In the genomic region with DNA sequence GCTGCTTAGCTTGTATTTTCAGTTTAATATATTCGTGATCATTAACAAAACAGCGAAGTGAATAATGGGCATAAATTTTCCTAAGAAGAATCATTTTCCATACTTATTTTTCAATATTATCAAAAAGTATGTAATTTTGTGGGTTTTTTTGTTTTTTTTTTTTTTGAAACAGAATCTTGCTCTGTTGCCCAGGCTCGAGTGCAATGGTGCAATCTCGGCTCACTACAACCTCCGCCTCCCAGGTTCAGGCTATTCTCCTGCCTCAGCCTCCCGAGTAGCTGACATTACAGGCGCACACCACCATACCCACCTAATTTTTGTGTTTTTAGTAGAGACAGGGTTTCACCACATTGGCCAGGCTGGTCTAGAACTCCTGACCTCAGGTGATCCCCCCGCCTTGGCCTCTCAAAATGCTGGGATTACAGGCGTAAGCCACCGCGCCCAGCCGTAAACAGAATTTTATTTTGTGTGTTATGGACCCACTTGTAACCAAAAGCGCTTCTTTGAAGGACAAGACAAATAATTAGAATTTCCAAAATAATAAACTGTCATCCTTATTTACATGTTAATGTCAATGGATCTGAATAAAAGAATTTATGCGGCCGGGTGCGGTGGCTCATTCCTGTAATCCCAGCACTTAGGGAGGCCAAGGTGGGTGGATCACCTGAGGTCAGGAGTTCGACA, we compare ENCODE assay signal across 8 cellular contexts.
DNase-seq lines count a peak whose midpoint lies in the region; ATAC-seq, FAIRE-seq and TF ChIP-seq lines count a peak whose summit lies in the region.
"Not testable (repeated sequence)": the region's sequence is repeated elsewhere in the genome, so short reads cannot be mapped to it uniquely, and the experiment has no call there.

No MANE protein-coding gene starts in this region.

- H3K27ac ChIP-seq in A549; CD8-positive, alpha-beta T cell (ENCODE audit: low read depth, low read length); K562 (ENCODE audit: extremely low read depth, low read depth, low read length): not testable (repeated sequence)
- H3K27ac ChIP-seq in SK-N-MC (peak overlapping the region; percentile 100; the same call in 1 of the 2 replicates), left ventricle myocardium inferior (replicated peaks) (peak overlapping the region; percentile 70), mucosa of rectum (ENCODE audit: low read depth in 2 of 2, low read length in 2 of 2) (peak overlapping the region; percentile 4 to 36), psoas muscle (peak overlapping the region; percentile 64)

- H3K9ac ChIP-seq in SK-N-MC (ENCODE audit: insufficient read length); K562 (ENCODE audit: insufficient read depth in 1 of 2, low read depth in 2 of 2, low read length in 2 of 2); mucosa of rectum (ENCODE audit: low read depth in 1 of 2, low read length in 2 of 2): not testable (repeated sequence)

- H3K9me3 Mint-ChIP-seq in CD8-positive, alpha-beta T cell; activated T-cell treated with anti-CD3 and anti-CD28 coated beads, Interleukin-2, amount 50 U/mL, for 24 hours: not testable (repeated sequence)

- BruUV-seq in K562 (replicated peaks; lab: Mats Ljungman, UMichigan) = not testable (repeated sequence)

- not testable (repeated sequence) for DNase-seq in A549 (ENCODE audit: low read depth in 1 of 2, low spot score in 1 of 2); CD8-positive, alpha-beta T cell; SK-N-MC (ENCODE audit: low read depth, low spot score); activated T-cell treated with anti-CD3 and anti-CD28 coated beads, Interleukin-2, amount 50 U/mL, for 24 hours; K562 (ENCODE audit: extremely low read depth in 1 of 4, low spot score in 3 of 4); left ventricle myocardium inferior; psoas muscle

- not testable (repeated sequence) for H3K4me3 Mint-ChIP-seq in CD8-positive, alpha-beta T cell; activated T-cell treated with anti-CD3 and anti-CD28 coated beads, Interleukin-2, amount 50 U/mL, for 24 hours

- H3K27ac Mint-ChIP-seq in CD8-positive, alpha-beta T cell = peak overlapping the region; percentile 27
- H3K27ac Mint-ChIP-seq in activated T-cell treated with anti-CD3 and anti-CD28 coated beads, Interleukin-2, amount 50 U/mL, for 24 hours = peak overlapping the region; percentile 92

- not testable (repeated sequence) for TF ChIP-seq RAD21 in A549 (conservative IDR thresholded peaks at IDR 0.05 in 1 of 2, IDR thresholded peaks at IDR 0.05 in 1 of 2); K562 (CRISPR knock-in tag; conservative IDR thresholded peaks at IDR 0.05 in 1 of 2, IDR thresholded peaks at IDR 0.05 in 1 of 2)

- peaks cover 67% of the 10 kb centered on the region for H3K4me1 Mint-ChIP-seq in CD8-positive, alpha-beta T cell (ENCODE audit: low read depth)
- peaks cover 73% of the 10 kb centered on the region for H3K4me1 Mint-ChIP-seq in activated T-cell treated with anti-CD3 and anti-CD28 coated beads, Interleukin-2, amount 50 U/mL, for 24 hours (ENCODE audit: low read depth)

- H2AFZ ChIP-seq in K562 (ENCODE audit: low read depth, low read length) = not testable (repeated sequence)

- POLR2A ChIA-PET in A549 (lab: Yijun Ruan, JAX) = interaction anchor here (1.2 kb wide), 1 partner anchor 144 kb away, joined by 6 read pairs; no protein-coding TSS in a partner anchor
- POLR2A ChIA-PET in CD8-positive, alpha-beta T cell (lab: Charles Lee) = interaction anchor here (0.6 to 0.7 kb wide), 2 partner anchors 15 to 61 kb away, joined by 3 to 6 read pairs; no protein-coding TSS in a partner anchor
- POLR2A ChIA-PET in K562 (lab: Yijun Ruan, JAX) = interaction anchor here (0.6 to 1.7 kb wide), 8 partner anchors 8 to 136 kb away, joined by 3 to 6 read pairs (median 3); no protein-coding TSS in a partner anchor

- H3K4me1 ChIP-seq in A549 (peaks cover 38% of the 10 kb centered on the region), left ventricle myocardium inferior (peaks cover 57% of the 10 kb centered on the region), mucosa of rectum (ENCODE audit: control insufficient read depth in 2 of 2, insufficient read depth in 2 of 2, low read length in 2 of 2) (peaks cover 16 to 17% of the 10 kb centered on the region in 2 donors), psoas muscle (peaks cover 43% of the 10 kb centered on the region)
- H3K4me1 ChIP-seq in CD8-positive, alpha-beta T cell (ENCODE audit: insufficient read depth, low read length) = peaks cover 44% of the 10 kb centered on the region
- H3K4me1 ChIP-seq in K562 (replicated peaks in 1 of 2; ENCODE audit: control insufficient read depth in 2 of 2, insufficient read depth in 2 of 2, low read length in 2 of 2) = not testable (repeated sequence)

- H3K36me3 Mint-ChIP-seq in CD8-positive, alpha-beta T cell = peaks cover 42% of the 10 kb centered on the region
- H3K36me3 Mint-ChIP-seq in activated T-cell treated with anti-CD3 and anti-CD28 coated beads, Interleukin-2, amount 50 U/mL, for 24 hours (ENCODE audit: low read depth) = peaks cover 42% of the 10 kb centered on the region

- TF ChIP-seq EP300 in A549 (IDR thresholded peaks at IDR 0.05); K562 (IDR thresholded peaks at IDR 0.05; ENCODE audit: low read length): not testable (repeated sequence)

- peak overlapping the region; percentile 41; the same call in 1 of the 3 replicates for H3K4me2 ChIP-seq in A549
- not testable (repeated sequence) for H3K4me2 ChIP-seq in K562 (ENCODE audit: insufficient read depth, low read length)

- H3K27me3 Mint-ChIP-seq in CD8-positive, alpha-beta T cell (ENCODE audit: low read depth); activated T-cell treated with anti-CD3 and anti-CD28 coated beads, Interleukin-2, amount 50 U/mL, for 24 hours: not testable (repeated sequence)

- not testable (repeated sequence) for TF ChIP-seq CTCF in A549 (IDR thresholded peaks at IDR 0.05); CD8-positive, alpha-beta T cell (IDR thresholded peaks at IDR 0.05); K562 (IDR thresholded peaks at IDR 0.05 in 2 of 3, conservative IDR thresholded peaks at IDR 0.05 in 1 of 3; ENCODE audit: insufficient read depth in 2 of 3, low read depth in 1 of 3, low read length in 3 of 3); left ventricle myocardium inferior (IDR thresholded peaks at IDR 0.05; ENCODE audit: borderline replicate concordance); psoas muscle (IDR thresholded peaks at IDR 0.05)

- H3K36me3 ChIP-seq in CD8-positive, alpha-beta T cell (ENCODE audit: insufficient read depth, low read length); SK-N-MC (ENCODE audit: insufficient read depth, low read length); K562 (ENCODE audit: control insufficient read depth, insufficient read depth, low read length); left ventricle myocardium inferior; mucosa of rectum (ENCODE audit: control insufficient read depth in 2 of 2, insufficient read depth in 2 of 2, low read length in 2 of 2); psoas muscle (ENCODE audit: insufficient read depth in 1 of 2, low read depth in 1 of 2): not testable (repeated sequence)

- 93% methylated on average over 17 of the region's 17 CpGs for WGBS in A549 (ENCODE audit: missing lambda C conversion rate)
- 77% methylated on average over 16 of the region's 17 CpGs for WGBS in K562 (ENCODE audit: insufficient coverage, low coverage, missing lambda C conversion rate)
- WGBS in psoas muscle, 3 donors = 93 to 96% (median 94%) methylated on average over 17 of the region's 17 CpGs

- not testable (repeated sequence) for H3K27me3 ChIP-seq in CD8-positive, alpha-beta T cell (ENCODE audit: insufficient read depth, low read length); K562 (ENCODE audit: control insufficient read depth in 2 of 2, insufficient read depth in 2 of 2, low read length in 2 of 2); left ventricle myocardium inferior (ENCODE audit: low read depth); mucosa of rectum (ENCODE audit: control insufficient read depth in 2 of 2, insufficient read depth in 2 of 2, low read length in 2 of 2); psoas muscle (ENCODE audit: insufficient read depth in 3 of 3, low read length in 2 of 3)

- not testable (repeated sequence) for H4K20me1 ChIP-seq in K562 (replicated peaks; ENCODE audit: control insufficient read depth, insufficient read depth, low read length)

- in situ Hi-C loops in K562 (cut with MboI) = loop anchor here (5.0 kb wide), 1 partner anchor 144 kb away; no protein-coding TSS in a partner anchor

- not testable (repeated sequence) for H3K4me3 ChIP-seq in A549; CD8-positive, alpha-beta T cell (ENCODE audit: low read depth, low read length); SK-N-MC; K562; left ventricle myocardium inferior; mucosa of rectum (ENCODE audit: low read length in 2 of 2); psoas muscle

- not testable (repeated sequence) for H3K9me3 ChIP-seq in A549; CD8-positive, alpha-beta T cell (ENCODE audit: low read length); SK-N-MC (ENCODE audit: low read depth, low read length); K562 (replicated peaks; ENCODE audit: control insufficient read depth, insufficient read depth, low read depth, low read length); left ventricle myocardium inferior (replicated peaks); mucosa of rectum (ENCODE audit: control insufficient read depth in 2 of 2, low read length in 2 of 2); psoas muscle

- H3K9me1 ChIP-seq in K562 (ENCODE audit: control insufficient read depth, insufficient read depth, low read length) = not testable (repeated sequence)

- not testable (repeated sequence) for H3K79me2 ChIP-seq in K562 (ENCODE audit: control insufficient read depth, insufficient read depth, low read length)

- not testable (repeated sequence) for TF ChIP-seq POLR2A in A549 (IDR thresholded peaks at IDR 0.05; ENCODE audit: low read length); K562 (conservative IDR thresholded peaks at IDR 0.05)

- ATAC-seq in A549; CD8-positive, alpha-beta T cell; K562: not testable (repeated sequence)
- ATAC-seq in psoas muscle = peak in 1 of 4 donors; percentile 17

- not testable (repeated sequence) for FAIRE-seq in A549 (lab: Jason Lieb, UNC); K562 (lab: Jason Lieb, UNC)

- CTCF ChIA-PET in A549 (lab: Yijun Ruan, JAX) (interaction anchor here (0.7 to 6.0 kb wide), 45 partner anchors 11 to 384 kb away, joined by 3 to 71 read pairs (median 5); no protein-coding TSS in a partner anchor), K562 (lab: Yijun Ruan, JAX; ENCODE audit: low intra/inter-chr PET ratio) (interaction anchor here (0.9 to 3.3 kb wide), 7 partner anchors 33 to 168 kb away, joined by 3 to 51 read pairs (median 4); no protein-coding TSS in a partner anchor)
- CTCF ChIA-PET in CD8-positive, alpha-beta T cell (lab: Charles Lee) = interaction anchor here (0.6 to 4.9 kb wide), 27 partner anchors 10 to 384 kb away, joined by 3 to 59 read pairs (median 4); no protein-coding TSS in a partner anchor

- intact Hi-C loops in CD8-positive, alpha-beta T cell (cut with DNase I, micrococcal nuclease) = loop anchor here in 1 of 2 experiments (2.0 kb wide), 2 partner anchors 14 to 16 kb away; no protein-coding TSS in a partner anchor
- intact Hi-C loops in K562 (cut with micrococcal nuclease) (loop anchor here (10.0 kb wide), 1 partner anchor 474 kb away; no protein-coding TSS in a partner anchor), left ventricle myocardium inferior (cut with micrococcal nuclease) (loop anchor here (10.0 kb wide), 1 partner anchor 146 kb away; no protein-coding TSS in a partner anchor), psoas muscle (cut with DNase I) (loop anchor here (2.0 to 5.0 kb wide), 2 partner anchors 144 kb away; no protein-coding TSS in a partner anchor)
